In the genomic region with DNA sequence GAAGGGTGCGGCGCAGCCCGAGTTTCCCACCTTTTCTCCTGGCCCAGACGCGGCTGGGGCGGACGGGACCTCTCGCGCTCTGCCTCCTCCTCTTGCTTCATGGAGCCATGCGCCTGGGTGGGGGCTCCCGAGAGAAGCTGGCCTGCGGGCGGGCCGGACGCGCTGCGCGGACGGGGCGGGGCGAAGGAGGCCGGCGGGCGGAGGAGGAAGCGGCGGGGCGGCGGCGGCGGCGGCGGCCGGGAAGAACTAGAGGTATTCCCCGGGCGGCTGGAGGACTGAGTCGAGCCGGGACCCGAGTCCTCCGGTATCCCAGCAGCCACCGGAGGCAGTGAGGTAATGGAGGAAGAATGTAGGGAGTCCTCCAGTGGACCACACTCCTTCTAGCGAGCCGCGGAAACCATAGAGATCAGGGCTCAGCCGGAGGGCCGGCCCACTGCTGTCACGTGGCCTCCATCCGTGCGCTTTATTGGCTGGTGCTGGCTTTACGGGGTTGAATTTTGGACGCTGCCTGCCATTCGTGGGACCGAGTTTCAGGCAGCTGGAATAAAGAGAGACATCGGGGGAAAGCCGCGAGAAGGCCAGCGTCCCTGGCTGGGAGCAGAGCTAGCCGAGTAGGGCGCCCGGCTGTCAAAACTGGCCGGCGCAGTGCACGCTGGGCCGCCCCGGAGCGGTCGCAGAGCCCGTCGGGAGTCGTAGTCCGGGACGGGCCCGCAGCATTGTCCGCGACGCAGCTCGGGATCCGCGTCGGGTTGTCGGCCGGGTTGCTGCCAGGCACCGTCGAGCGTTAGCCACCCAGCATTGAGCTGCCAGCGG, we compare ENCODE assay signal across 8 cellular contexts. TPM values are rescaled to one million over a fixed set of nuclear protein-coding genes. Genes with fewer than 3 reads are reported as not detected.
DNase-seq lines count a peak whose midpoint lies in the region; ATAC-seq and FAIRE-seq lines count a peak whose summit lies in the region.
"Not testable (repeated sequence)": the region's sequence is repeated elsewhere in the genome, so short reads cannot be mapped to it uniquely, and the experiment has no call there.

TSS of gene AMMECR1L (minus strand) at position 177 of the 813 bp plus-strand sequence. CDS start 11,722 bp downstream, outside the sequence.

- DNase-seq in HCEC 1CT: peak; percentile 63
- peak; percentile 59 for DNase-seq in M059J (ENCODE audit: low read depth)
- DNase-seq in T follicular helper cell (ENCODE audit: low read depth): peak; percentile 60
- peak; percentile 71 to 81 for DNase-seq in activated naive CD4-positive, alpha-beta T cell treated with anti-CD3 and anti-CD28 coated beads, Interleukin-2, amount 50 U/mL, for 72 hours (ENCODE audit: low spot score in 2 of 2)
- peak; percentile 51 for DNase-seq in germinal center (ENCODE audit: low spot score)
- DNase-seq in stimulated activated naive CD8-positive, alpha-beta T cell treated with anti-CD3 and anti-CD28 coated beads, Interleukin-15, amount 100 ng/mL, for 72 hours: peak; percentile 79 to 82

- not testable (repeated sequence) for H3K27me3 ChIP-seq in neuron (ENCODE audit: insufficient read depth, low read length)

- H3K4me1 Mint-ChIP-seq in stimulated activated naive CD8-positive, alpha-beta T cell treated with anti-CD3 and anti-CD28 coated beads, Interleukin-15, amount 100 ng/mL, for 72 hours: peaks cover 50% of the 10 kb centered on the region

- ATAC-seq in activated naive CD4-positive, alpha-beta T cell treated with anti-CD3 and anti-CD28 coated beads, Interleukin-2, amount 50 U/mL, for 72 hours: peak; percentile 94 to 95
- peak; percentile 94 for ATAC-seq in stimulated activated naive CD8-positive, alpha-beta T cell treated with anti-CD3 and anti-CD28 coated beads, Interleukin-15, amount 100 ng/mL, for 72 hours

- not testable (repeated sequence) for H3K9me3 ChIP-seq in neuron (ENCODE audit: low read length)

- H3K36me3 Mint-ChIP-seq in activated naive CD4-positive, alpha-beta T cell treated with anti-CD3 and anti-CD28 coated beads, Interleukin-2, amount 50 U/mL, for 72 hours: peaks cover 17 to 18% of the 10 kb centered on the region in 2 donors

- not testable (repeated sequence) for H3K27me3 Mint-ChIP-seq in stimulated activated naive CD8-positive, alpha-beta T cell treated with anti-CD3 and anti-CD28 coated beads, Interleukin-15, amount 100 ng/mL, for 72 hours

- peaks cover 23% of the 10 kb centered on the region for H3K4me1 ChIP-seq in neuron (ENCODE audit: insufficient read depth, low read length)

- peak within 1 kb of the TSS; percentile 88 to 95 for H3K27ac Mint-ChIP-seq in activated naive CD4-positive, alpha-beta T cell treated with anti-CD3 and anti-CD28 coated beads, Interleukin-2, amount 50 U/mL, for 72 hours
- peak within 1 kb of the TSS; percentile 91 to 96 for H3K27ac Mint-ChIP-seq in stimulated activated naive CD8-positive, alpha-beta T cell treated with anti-CD3 and anti-CD28 coated beads, Interleukin-15, amount 100 ng/mL, for 72 hours

- H3K4me3 ChIP-seq in neuron (ENCODE audit: low read length): peak within 1 kb of the TSS; percentile 78

- not testable (repeated sequence) for H3K9me3 Mint-ChIP-seq in activated naive CD4-positive, alpha-beta T cell treated with anti-CD3 and anti-CD28 coated beads, Interleukin-2, amount 50 U/mL, for 72 hours; stimulated activated naive CD8-positive, alpha-beta T cell treated with anti-CD3 and anti-CD28 coated beads, Interleukin-15, amount 100 ng/mL, for 72 hours

- H3K36me3 ChIP-seq in neuron (ENCODE audit: insufficient read depth, low read length): peaks cover 23% of the 10 kb centered on the region

- H3K4me3 Mint-ChIP-seq in stimulated activated naive CD8-positive, alpha-beta T cell treated with anti-CD3 and anti-CD28 coated beads, Interleukin-15, amount 100 ng/mL, for 72 hours: peak within 1 kb of the TSS; percentile 90 to 99

- peak within 1 kb of the TSS; percentile 60 for H2AFZ ChIP-seq in neuron (ENCODE audit: low read depth, low read length)

- peak; percentile 97 for FAIRE-seq in G401.6 (lab: Jason Lieb, UNC)

RNA-seq across cellular contexts. Expression of gene AMMECR1L, which starts in this region (rescaled TPM):
- 5.9 and 10.5 TPM in 2 replicates for total RNA-seq in M059J (2014; rRNA removed; shearing (Covaris generic))
- 10 to 100 TPM; 14.4 to 15.3 TPM for total RNA-seq in activated naive CD4-positive, alpha-beta T cell treated with anti-CD3 and anti-CD28 coated beads, Interleukin-2, amount 50 U/mL, for 72 hours

Comparison
In these comparisons a context has a peak if more than half of its experiments do, and no peak if none do; other contexts are left out.
1. Peak in every context shown above with its lines: DNase-seq, ATAC-seq and H3K4me3 ChIP-seq.